In the genomic region with DNA sequence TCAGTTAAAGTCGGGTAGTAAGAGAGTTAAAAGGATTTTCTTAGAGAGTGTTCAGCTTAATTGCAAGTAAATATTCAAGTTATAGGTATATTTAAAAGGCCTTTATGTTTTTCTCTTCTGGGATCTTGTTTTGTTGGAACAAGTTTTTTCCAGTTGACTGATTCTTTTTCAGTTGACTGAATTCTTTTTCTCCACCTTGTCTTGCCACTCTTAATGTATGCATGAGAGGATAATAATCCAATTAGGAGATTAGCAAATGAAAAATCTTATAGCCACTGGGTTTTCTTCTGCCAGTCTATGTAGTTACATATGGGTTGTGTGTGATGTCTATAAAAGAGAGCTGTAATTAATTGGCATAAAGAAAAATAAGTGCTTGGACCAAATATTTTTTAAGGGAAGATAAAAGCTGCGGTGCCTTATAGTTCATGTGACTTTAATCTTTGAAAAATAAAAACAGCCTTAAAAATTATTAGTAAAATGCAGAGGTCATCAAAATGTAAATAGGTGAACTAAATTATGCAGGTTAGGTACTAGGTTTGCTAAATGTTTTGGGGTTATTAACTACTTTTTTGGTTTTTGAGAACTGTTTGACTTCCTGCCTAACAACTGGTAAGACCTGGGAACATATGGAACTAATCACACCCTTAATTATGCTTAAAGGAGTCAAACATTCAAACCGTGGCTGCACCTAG, we compare ENCODE assay signal across 23 cellular contexts.
A peak's percentile ranks its signal among the peaks of the same experiment; 100 is the strongest.
DNase-seq lines count a peak whose midpoint lies in the region; ATAC-seq, FAIRE-seq and TF ChIP-seq lines count a peak whose summit lies in the region.
"Had no signal": no experiment of that assay in that cellular context is flagged by ENCODE, and none has a peak within 500 bp of the region (broad histone marks: within the 10 kb centered on the region; RNA-seq: fewer than 3 reads in every experiment).

No MANE protein-coding gene starts in this region.

- H3K4me1 Mint-ChIP-seq in neural progenitor cell: peaks cover 26% of the 10 kb centered on the region
- H3K4me1 Mint-ChIP-seq: CD4-positive, CD25-positive, alpha-beta regulatory T cell; CD8-positive, alpha-beta memory T cell; IgD-negative memory B cell had no signal

- H2AFZ ChIP-seq in neural progenitor cell (replicated peaks): no peak overlapping the region
- H2AFZ ChIP-seq in mesenchymal stem cell (ENCODE audit: low read depth, low read length): no peak overlapping the region

- 3% methylated on average over 3 of the region's 3 CpGs for WGBS in A549 (ENCODE audit: missing lambda C conversion rate)
- WGBS in mesenchymal stem cell: 94% methylated on average over 1 of the region's 3 CpGs
- 58 to 65% methylated on average over 3 of the region's 3 CpGs for WGBS in lower leg skin, 2 donors

- H3K36me3 ChIP-seq in neural progenitor cell: no peaks in the 10 kb centered on the region
- no peaks in the 10 kb centered on the region for H3K36me3 ChIP-seq in mesenchymal stem cell (ENCODE audit: control insufficient read depth in 1 of 2, insufficient read depth in 2 of 2, low read depth in 1 of 2, low read length in 2 of 2)
- H3K36me3 ChIP-seq: BE2C had no signal

- H2BK15ac ChIP-seq in mesenchymal stem cell (ENCODE audit: low read depth, poor library complexity, severe bottlenecking): no peak overlapping the region

- no peaks in the 10 kb centered on the region for H3K9me3 ChIP-seq in A549
- H3K9me3 ChIP-seq in neural progenitor cell (ENCODE audit: low read depth): no peaks in the 10 kb centered on the region
- no peaks in the 10 kb centered on the region for H3K9me3 ChIP-seq in mesenchymal stem cell (ENCODE audit: control insufficient read depth, low read length)
- H3K9me3 ChIP-seq: BE2C had no signal

- no peak overlapping the region for H3K27ac ChIP-seq in A549
- H3K27ac ChIP-seq in neural progenitor cell: peak overlapping the region; percentile 15
- H3K27ac ChIP-seq in mesenchymal stem cell (ENCODE audit: low read length, poor library complexity, severe bottlenecking): no peak overlapping the region
- H3K27ac ChIP-seq: HL-60 had no signal

- TF ChIP-seq RAD21 in A549 (conservative IDR thresholded peaks at IDR 0.05 in 1 of 2, IDR thresholded peaks at IDR 0.05 in 1 of 2): no peak

- no peak for FAIRE-seq in A549 (lab: Jason Lieb, UNC)
- FAIRE-seq in GM12892 (lab: Jason Lieb, UNC): peak; percentile 30
- FAIRE-seq: G401.6, GM12891 had no signal

- no peak overlapping the region for H2AK5ac ChIP-seq in mesenchymal stem cell (ENCODE audit: low read length, severe bottlenecking)

- H4K8ac ChIP-seq in mesenchymal stem cell (ENCODE audit: low read length): no peak overlapping the region

- H3K36me3 Mint-ChIP-seq in neural progenitor cell: no peaks in the 10 kb centered on the region
- H3K36me3 Mint-ChIP-seq: CD4-positive, CD25-positive, alpha-beta regulatory T cell; CD8-positive, alpha-beta memory T cell; IgD-negative memory B cell had no signal

- TF ChIP-seq CTCF in A549 (IDR thresholded peaks at IDR 0.05) (no peak), neural progenitor cell (IDR thresholded peaks at IDR 0.05) (no peak), lower leg skin (IDR thresholded peaks at IDR 0.05) (no peak)

- H3K27ac Mint-ChIP-seq in neural progenitor cell: no peak overlapping the region
- H3K27ac Mint-ChIP-seq: CD4-positive, CD25-positive, alpha-beta regulatory T cell; CD8-positive, alpha-beta memory T cell; HFFc6; IgD-negative memory B cell had no signal

- no peaks in the 10 kb centered on the region for H3K9me3 Mint-ChIP-seq in neural progenitor cell
- H3K9me3 Mint-ChIP-seq: HFFc6 had no signal

- H3K4me1 ChIP-seq in A549 (no peaks in the 10 kb centered on the region), neural progenitor cell (peaks cover 51% of the 10 kb centered on the region), mesenchymal stem cell (ENCODE audit: control insufficient read depth, insufficient read depth, low read depth, low read length) (no peaks in the 10 kb centered on the region)
- H3K4me1 ChIP-seq: BE2C had no signal

- POLR2A ChIA-PET in A549 (lab: Yijun Ruan, JAX): no interaction called here

- no peak overlapping the region for H2BK120ac ChIP-seq in mesenchymal stem cell (ENCODE audit: low read depth, low read length)

- H2BK5ac ChIP-seq in mesenchymal stem cell (ENCODE audit: low read depth, low read length, poor library complexity, severe bottlenecking): no peak overlapping the region

- H3K4me3 ChIP-seq in A549 (no peak overlapping the region), neural progenitor cell (no peak overlapping the region), mesenchymal stem cell (ENCODE audit: insufficient read depth in 1 of 2, low read depth in 1 of 2, low read length in 2 of 2) (no peak overlapping the region), lower leg skin (ENCODE audit: low read depth, poor library complexity, severe bottlenecking) (no peak overlapping the region)

- no peak overlapping the region for H3K4me2 ChIP-seq in A549
- peak overlapping the region; percentile 39 for H3K4me2 ChIP-seq in neural progenitor cell
- no peak overlapping the region for H3K4me2 ChIP-seq in mesenchymal stem cell (ENCODE audit: low read length, poor library complexity, severe bottlenecking)

- H3K18ac ChIP-seq in mesenchymal stem cell (ENCODE audit: low read depth in 1 of 2, low read length in 2 of 2): no peak overlapping the region

- H3K9ac ChIP-seq in neural progenitor cell: no peak overlapping the region
- H3K9ac ChIP-seq in mesenchymal stem cell (ENCODE audit: low read length): no peak overlapping the region

- H4K20me1 ChIP-seq in neural progenitor cell (ENCODE audit: low read depth): no peaks in the 10 kb centered on the region

- H2BK12ac ChIP-seq in mesenchymal stem cell (ENCODE audit: low read length in 2 of 2): no peak overlapping the region

- H3K14ac ChIP-seq in mesenchymal stem cell (ENCODE audit: low read length in 2 of 2): no peak overlapping the region

- no peak for TF ChIP-seq EP300 in A549 (IDR thresholded peaks at IDR 0.05)

- no peak overlapping the region for H3K23ac ChIP-seq in mesenchymal stem cell (ENCODE audit: low read length in 2 of 2)

- H3K4ac ChIP-seq in mesenchymal stem cell (ENCODE audit: low read depth in 1 of 2, low read length in 2 of 2): no peak overlapping the region

- ATAC-seq in A549 (no peak), HG03521 (IDR thresholded peaks at IDR 0.05; ENCODE audit: unreplicated experiment) (no peak)
- ATAC-seq: HCT116 had no signal

- TF ChIP-seq POLR2A in A549 (IDR thresholded peaks at IDR 0.05; ENCODE audit: low read length) (no peak), GM12892 (IDR thresholded peaks at IDR 0.05; ENCODE audit: low read depth, low read length) (no peak), lower leg skin (IDR thresholded peaks at IDR 0.05) (no peak)

- H3K4me3 Mint-ChIP-seq in neural progenitor cell: no peak overlapping the region
- H3K4me3 Mint-ChIP-seq: CD4-positive, CD25-positive, alpha-beta regulatory T cell; CD8-positive, alpha-beta memory T cell; HFFc6; IgD-negative memory B cell had no signal

- CTCF ChIA-PET in A549 (lab: Yijun Ruan, JAX): no interaction called here

- peaks cover 2% of the 10 kb centered on the region for H3K79me1 ChIP-seq in mesenchymal stem cell (replicated peaks; ENCODE audit: low read length, poor library complexity, severe bottlenecking)

- H3K27me3 ChIP-seq in neural progenitor cell: no peaks in the 10 kb centered on the region
- no peaks in the 10 kb centered on the region for H3K27me3 ChIP-seq in mesenchymal stem cell (ENCODE audit: control insufficient read depth in 1 of 2, insufficient read depth in 1 of 2, low read length in 2 of 2)
- H3K27me3 ChIP-seq: BE2C had no signal

- intact Hi-C loops in lower leg skin (cut with DNase I; ENCODE audit: low total_unique reads): loop anchor here (5.0 kb wide), 1 partner anchor 631 kb away; no protein-coding TSS in a partner anchor

- no peaks in the 10 kb centered on the region for H3K27me3 Mint-ChIP-seq in neural progenitor cell (ENCODE audit: insufficient read depth, low read depth)
- H3K27me3 Mint-ChIP-seq: CD4-positive, CD25-positive, alpha-beta regulatory T cell; CD8-positive, alpha-beta memory T cell; IgD-negative memory B cell had no signal

- H3K79me2 ChIP-seq in neural progenitor cell (ENCODE audit: low read depth): no peaks in the 10 kb centered on the region

- no peak overlapping the region for H4K91ac ChIP-seq in mesenchymal stem cell (ENCODE audit: low read length)

- DNase-seq in A549 (ENCODE audit: low read depth in 1 of 2, low spot score in 1 of 2): no peak
- no peak for DNase-seq in GM12892 (ENCODE audit: insufficient read length)
- DNase-seq in NCI-H82 treated with DMSO at 0.1 percent for 48 hours (lab: John Stamatoyannopoulos, UW; ENCODE audit: unreplicated experiment): peak; percentile 51
- DNase-seq in neural progenitor cell (ENCODE audit: low spot score): peak; percentile 58
- no peak for DNase-seq in mesenchymal stem cell
- DNase-seq in lower leg skin (ENCODE audit: low spot score in 2 of 2): no peak
- no peak for DNase-seq in NCI-H526 (lab: John Stamatoyannopoulos, UW)
- DNase-seq: 8988T; BE2C; C1 segment of cervical spinal cord; CD4-positive, CD25-positive, alpha-beta regulatory T cell; CD8-positive, alpha-beta memory T cell; COR-L47; GOT3; H7; HFFc6; KG1 had no signal

- H3F3A ChIP-seq in neural progenitor cell (ENCODE audit: low read depth): peaks cover 4% of the 10 kb centered on the region

TF ChIP-seq in A549, 52 proteins besides CTCF, POLR2A, EP300 and RAD21:
- TF ChIP-seq CBX2 (IDR thresholded peaks at IDR 0.05; ENCODE audit: borderline replicate concordance, low read depth) (no peak), MAFK (IDR thresholded peaks at IDR 0.05; ENCODE audit: partially characterized antibody) (peak; percentile 29)

Comparison
In these comparisons a context has a peak if more than half of its experiments do, and no peak if none do; other contexts are left out.
1. DNase-seq: peak in NCI-H82 treated with DMSO at 0.1 percent for 48 hours (single experiment) and neural progenitor cell (single experiment); none in A549 (0 of 2), GM12892 (single experiment), mesenchymal stem cell (single experiment), lower leg skin (0 of 2) and NCI-H526 (0 of 2).